ENCODE assay signal across 30 cellular contexts in genomic region chr12:133264173-133264572, GRCh38. TPM values are rescaled to one million over a fixed set of nuclear protein-coding genes. Genes with fewer than 3 reads are reported as not detected.
"Had no signal": no experiment of that assay in that cellular context is flagged by ENCODE, and none has a peak within 500 bp of the region (broad histone marks: within the 10 kb centered on the region; RNA-seq: fewer than 3 reads in every experiment).

No MANE protein-coding gene starts in this region.

- H3K27me3 ChIP-seq: heart right ventricle, hepatocyte, pancreas, right lobe of liver, suprapubic skin, tibial artery, upper lobe of right lung had no signal

- H3K4me3 ChIP-seq: heart right ventricle, hepatocyte, lower lobe of right lung, pancreas, prostate gland, right lobe of liver, smooth muscle cell, suprapubic skin, thoracic aorta, tibial artery, upper lobe of right lung had no signal

- H3K4me1 ChIP-seq: heart right ventricle, lower lobe of right lung, pancreas, prostate gland, right lobe of liver, suprapubic skin, tibial artery, upper lobe of right lung had no signal

- H3K27ac ChIP-seq: heart right ventricle, hepatocyte, lower lobe of right lung, pancreas, prostate gland, right lobe of liver, suprapubic skin, thoracic aorta, tibial artery, upper lobe of right lung had no signal

- ATAC-seq: left lobe of liver; lower lobe of right lung; naive thymus-derived CD4-positive, alpha-beta T cell; natural killer cell treated with Interleukin-12 subunit alpha and Interleukin-12 subunit beta and Interleukin-15 and Interleukin-18, amount 100 ng/mL, for 72 hours; upper lobe of right lung had no signal

- DNase-seq: heart right ventricle; islet precursor cell; lower lobe of right lung; mammary epithelial cell; mesendoderm; naive thymus-derived CD4-positive, alpha-beta T cell; retina; right lobe of liver; stimulated activated CD4-positive, alpha-beta T cell treated with anti-CD3 and anti-CD28 coated beads, Interleukin-1b, Interleukin-23, amount 100 ng/mL, for 48 hours; stimulated activated CD4-positive, alpha-beta T cell treated with anti-CD3 and anti-CD28 coated beads, Interleukin-2, amount 100 ng/mL, for 48 hours; stimulated activated naive CD4-positive, alpha-beta T cell; trophoblast cell; upper lobe of right lung had no signal

- H3K9me3 ChIP-seq: lower lobe of right lung, pancreas, prostate gland, right lobe of liver, suprapubic skin, thoracic aorta, tibial artery, upper lobe of right lung had no signal

- H3K36me3 ChIP-seq: heart right ventricle, lower lobe of right lung, pancreas, prostate gland, right lobe of liver, suprapubic skin, thoracic aorta, tibial artery, upper lobe of right lung had no signal

RNA-seq across cellular contexts. Expression of gene ANHX, which starts 28.5 kb away (rescaled TPM):
- total RNA-seq: heart right ventricle; hepatocyte; kidney epithelial cell; left lobe of liver; liver; lower lobe of right lung; mammary epithelial cell; mesothelial cell of epicardium; mononuclear cell; myocyte; naive thymus-derived CD4-positive, alpha-beta T cell; natural killer cell treated with Interleukin-12 subunit alpha and Interleukin-12 subunit beta and Interleukin-15 and Interleukin-18, amount 100 ng/mL, for 72 hours; osteoblast; pancreas; right lobe of liver; skeletal muscle tissue; smooth muscle cell; subcutaneous adipose tissue; suprapubic skin; thoracic aorta; upper lobe of right lung had no signal
